In the genomic region with DNA sequence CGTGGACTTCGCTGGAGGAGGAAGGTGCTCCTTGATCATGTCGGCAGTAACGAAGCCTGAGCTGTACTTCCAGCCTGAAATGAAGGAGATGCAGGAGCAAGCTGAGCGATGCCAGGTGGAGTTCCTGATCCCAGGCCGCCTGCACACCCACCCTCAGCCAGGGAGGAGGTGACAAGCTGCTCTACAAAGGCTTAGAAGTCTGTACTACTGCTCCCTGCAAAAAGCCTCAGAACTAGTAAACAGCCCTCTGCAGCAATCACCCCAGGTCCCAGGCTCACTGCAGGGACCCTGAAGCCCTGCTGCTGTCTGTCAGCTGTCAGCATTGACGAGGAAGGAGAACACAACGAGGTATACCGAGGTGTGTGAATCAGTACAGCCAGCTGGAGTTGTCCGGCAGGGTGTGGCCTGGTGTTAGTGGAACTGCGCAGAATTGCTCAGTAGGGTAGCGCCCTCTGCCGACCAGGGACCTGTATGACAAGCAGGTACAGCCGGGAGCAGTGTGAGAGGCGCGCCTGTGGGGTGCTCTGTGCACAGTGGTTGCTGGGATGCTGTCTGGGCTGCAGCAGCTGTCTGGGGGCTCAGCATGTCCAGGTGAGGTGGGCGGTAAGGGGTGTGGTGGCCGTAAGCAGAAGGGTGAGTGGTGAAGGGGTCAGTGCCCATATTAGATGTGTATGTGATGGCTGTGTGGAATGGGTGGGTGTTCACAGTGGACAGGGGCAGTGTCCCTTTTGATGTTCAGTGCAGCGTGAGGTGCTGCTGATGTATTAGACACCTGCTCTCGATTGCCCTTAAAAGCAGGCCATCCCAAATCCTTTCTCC, we compare ENCODE assay signal across 9 cellular contexts. TPM values are rescaled to one million over a fixed set of nuclear protein-coding genes. Genes with fewer than 3 reads are reported as not detected.
DNase-seq lines count a peak whose midpoint lies in the region; ATAC-seq and TF ChIP-seq lines count a peak whose summit lies in the region.
"Had no signal": no experiment of that assay in that cellular context is flagged by ENCODE, and none has a peak within 500 bp of the region (broad histone marks: within the 10 kb centered on the region; RNA-seq: fewer than 3 reads in every experiment).

No MANE protein-coding gene starts in this region.

- TF ChIP-seq EP300 in SK-N-SH (IDR thresholded peaks at IDR 0.05; ENCODE audit: borderline replicate concordance in 1 of 2, low read depth in 1 of 2, low read length in 1 of 2), result no peak

- H3K27ac Mint-ChIP-seq in activated naive CD4-positive, alpha-beta T cell treated with anti-CD3 and anti-CD28 coated beads, Interleukin-2, amount 50 U/mL, for 72 hours, result peak overlapping the region; percentile 4 to 33

- peak; percentile 95 for TF ChIP-seq CTCF in GM06990 (IDR thresholded peaks at IDR 0.05; ENCODE audit: insufficient read depth, low read length, poor library complexity, severe bottlenecking)
- TF ChIP-seq CTCF in SK-N-SH (IDR thresholded peaks at IDR 0.05), result peak; percentile 79
- peak; percentile 79 for TF ChIP-seq CTCF in retinal pigment epithelial cell (conservative IDR thresholded peaks at IDR 0.05; ENCODE audit: low read depth, low read length)

- POLR2A ChIA-PET in SK-N-SH (lab: Yijun Ruan, JAX), result no interaction called here

- intact Hi-C loops in cardiac septum (cut with DNase I), result loop anchor here (2.0 kb wide), 1 partner anchor 95 kb away; no protein-coding TSS in a partner anchor

- peak; percentile 95 for ATAC-seq in GM21737 (IDR thresholded peaks at IDR 0.05; ENCODE audit: unreplicated experiment)
- ATAC-seq in activated naive CD4-positive, alpha-beta T cell treated with anti-CD3 and anti-CD28 coated beads, Interleukin-2, amount 50 U/mL, for 72 hours, result peak; percentile 92 to 94

- no peak overlapping the region for H3K9ac ChIP-seq in SK-N-SH

- H3K4me1 ChIP-seq in SK-N-SH (ENCODE audit: control insufficient read depth in 1 of 2, insufficient read depth in 2 of 2, low read depth in 1 of 2, low read length in 1 of 2), result peaks cover 0 to 2% of the 10 kb centered on the region in 2 experiments; a peak in 1 of 4 replicates

- no peak overlapping the region; the same call in 1 of the 2 replicates for H2AFZ ChIP-seq in SK-N-SH (ENCODE audit: low read depth)

- H3K4me2 ChIP-seq in SK-N-SH, result no peak overlapping the region

- TF ChIP-seq RAD21 in SK-N-SH (IDR thresholded peaks at IDR 0.05; ENCODE audit: low read length), result peak; percentile 93

- H3K9me3 ChIP-seq in SK-N-SH, result no peaks in the 10 kb centered on the region

- no peaks in the 10 kb centered on the region for H3K9me3 Mint-ChIP-seq in activated naive CD4-positive, alpha-beta T cell treated with anti-CD3 and anti-CD28 coated beads, Interleukin-2, amount 50 U/mL, for 72 hours

- H3K27me3 ChIP-seq in GM06990 (replicated peaks; ENCODE audit: control insufficient read depth, insufficient read depth, low read length) (no peaks in the 10 kb centered on the region), SK-N-SH (ENCODE audit: insufficient read depth) (no peaks in the 10 kb centered on the region)

- H3F3A ChIP-seq in SK-N-SH (replicated peaks; ENCODE audit: insufficient read depth), result no peaks in the 10 kb centered on the region

- no peaks in the 10 kb centered on the region for H4K20me1 ChIP-seq in SK-N-SH (ENCODE audit: insufficient read depth)

- H3K36me3 ChIP-seq in GM06990 (ENCODE audit: control insufficient read depth, insufficient read depth, low read length) (peaks cover 20% of the 10 kb centered on the region), SK-N-SH (replicated peaks in 1 of 2; ENCODE audit: control insufficient read depth in 1 of 2, insufficient read depth in 2 of 2, low read length in 1 of 2) (no peaks in the 10 kb centered on the region)

- 35% methylated on average over 19 of the region's 20 CpGs for WGBS in SK-N-SH (ENCODE audit: low lambda C conversion rate)

- no peaks in the 10 kb centered on the region for H3K79me2 ChIP-seq in SK-N-SH (ENCODE audit: insufficient read depth)

- H3K4me3 ChIP-seq in GM06990 (replicated peaks; ENCODE audit: low read depth, low read length), result no peak overlapping the region
- no peak overlapping the region for H3K4me3 ChIP-seq in Jurkat, Clone E6-1 (ENCODE audit: low read length)
- no peak overlapping the region; a peak in 1 of 4 replicates for H3K4me3 ChIP-seq in SK-N-SH (ENCODE audit: low read depth in 2 of 2, low read length in 1 of 2)
- H3K4me3 ChIP-seq in retinal pigment epithelial cell (ENCODE audit: low read length), result no peak overlapping the region

- H3K9me2 ChIP-seq in SK-N-SH, result no peaks in the 10 kb centered on the region

- peaks cover 0 to 5% of the 10 kb centered on the region in 2 donors for H3K36me3 Mint-ChIP-seq in activated naive CD4-positive, alpha-beta T cell treated with anti-CD3 and anti-CD28 coated beads, Interleukin-2, amount 50 U/mL, for 72 hours

- CTCF ChIA-PET in SK-N-SH (lab: Yijun Ruan, JAX), result interaction anchor here (0.5 to 9.2 kb wide), 59 partner anchors 8 to 624 kb away, joined by 3 to 256 read pairs (median 4); a partner anchor contains a TSS

- peak; percentile 68 for DNase-seq in GM06990 (ENCODE audit: extremely low read depth, insufficient read length)
- peak; percentile 37 for DNase-seq in Jurkat, Clone E6-1 (ENCODE audit: low read depth, low spot score)
- DNase-seq in SK-N-SH, result peak; percentile 90
- peak; percentile 75 to 86 for DNase-seq in activated naive CD4-positive, alpha-beta T cell treated with anti-CD3 and anti-CD28 coated beads, Interleukin-2, amount 50 U/mL, for 72 hours (ENCODE audit: low spot score in 2 of 2)
- peak; percentile 89 for DNase-seq in cardiac septum (ENCODE audit: low spot score)
- no peak for DNase-seq in retinal pigment epithelial cell (ENCODE audit: low read depth)
- DNase-seq in globus pallidus (ENCODE audit: low spot score), result no peak

- H3K27ac ChIP-seq in SK-N-SH (ENCODE audit: low read depth in 2 of 2, low read length in 1 of 2), result no peak overlapping the region

TF ChIP-seq in SK-N-SH, 30 proteins besides CTCF, POLR2A, EP300 and RAD21:
- TF ChIP-seq TAF1 (IDR thresholded peaks at IDR 0.05; ENCODE audit: borderline replicate concordance, low read depth, low read length) (no peak), SMC3 (IDR thresholded peaks at IDR 0.05; ENCODE audit: low read depth, low read length) (peak; percentile 89), EZH2phosphoT487 (IDR thresholded peaks at IDR 0.05; ENCODE audit: borderline replicate concordance, low read depth) (no peak)
- TF ChIP-seq, protein P1, sequence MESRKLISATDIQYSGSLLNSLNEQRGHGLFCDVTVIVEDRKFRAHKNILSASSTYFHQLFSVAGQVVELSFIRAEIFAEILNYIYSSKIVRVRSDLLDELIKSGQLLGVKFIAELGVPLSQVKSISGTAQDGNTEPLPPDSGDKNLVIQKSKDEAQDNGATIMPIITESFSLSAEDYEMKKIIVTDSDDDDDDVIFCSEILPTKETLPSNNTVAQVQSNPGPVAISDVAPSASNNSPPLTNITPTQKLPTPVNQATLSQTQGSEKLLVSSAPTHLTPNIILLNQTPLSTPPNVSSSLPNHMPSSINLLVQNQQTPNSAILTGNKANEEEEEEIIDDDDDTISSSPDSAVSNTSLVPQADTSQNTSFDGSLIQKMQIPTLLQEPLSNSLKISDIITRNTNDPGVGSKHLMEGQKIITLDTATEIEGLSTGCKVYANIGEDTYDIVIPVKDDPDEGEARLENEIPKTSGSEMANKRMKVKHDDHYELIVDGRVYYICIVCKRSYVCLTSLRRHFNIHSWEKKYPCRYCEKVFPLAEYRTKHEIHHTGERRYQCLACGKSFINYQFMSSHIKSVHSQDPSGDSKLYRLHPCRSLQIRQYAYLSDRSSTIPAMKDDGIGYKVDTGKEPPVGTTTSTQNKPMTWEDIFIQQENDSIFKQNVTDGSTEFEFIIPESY (IDR thresholded peaks at IDR 0.05; ENCODE audit: borderline replicate concordance, low read depth), result no peak

RNA-seq across cellular contexts. Expression of a gene that starts 7.6 kb away (rescaled TPM):
- polyA plus RNA-seq in Jurkat, Clone E6-1 (2012; ENCODE audit: insufficient read depth, insufficient read length), result not detected
- 0.20 and 0.23 TPM in 2 replicates for polyA plus RNA-seq in SK-N-SH (2012; rRNA removed)
- not detected in 2 replicates for polyA plus RNA-seq in SK-N-SH (2012; cell fraction: cytosol; rRNA removed)
- polyA plus RNA-seq in SK-N-SH (2012; cell fraction: nucleus; rRNA removed), result 1.2 and 1.7 TPM in 2 replicates
- 10 to 100 TPM in 1 of 2 donors, under 1 TPM in 1; 0.77 to 26.9 TPM for total RNA-seq in activated naive CD4-positive, alpha-beta T cell treated with anti-CD3 and anti-CD28 coated beads, Interleukin-2, amount 50 U/mL, for 72 hours
- 1.7 TPM for total RNA-seq in cardiac septum

RNA-seq across cellular contexts. Expression of a gene that starts 40.6 kb away (rescaled TPM):
- not detected for polyA plus RNA-seq in Jurkat, Clone E6-1 (2012; ENCODE audit: insufficient read depth, insufficient read length)
- polyA plus RNA-seq in SK-N-SH (2012; rRNA removed), result 0.08 TPM in 1 of 2 replicates, not detected in the other
- polyA plus RNA-seq in SK-N-SH (2012; cell fraction: cytosol; rRNA removed), result 0.04 TPM in 1 of 2 replicates, not detected in the other
- 1.2 and 1.8 TPM in 2 replicates for polyA plus RNA-seq in SK-N-SH (2012; cell fraction: nucleus; rRNA removed)
- total RNA-seq in activated naive CD4-positive, alpha-beta T cell treated with anti-CD3 and anti-CD28 coated beads, Interleukin-2, amount 50 U/mL, for 72 hours, result not detected
- not detected for total RNA-seq in cardiac septum
- total RNA-seq: mononuclear cell had no signal

Comparison
In these comparisons a context has a peak if more than half of its experiments do, and no peak if none do; other contexts are left out.
1. DNase-seq: peak in GM06990 (single experiment), Jurkat, Clone E6-1 (single experiment), SK-N-SH (single experiment), activated naive CD4-positive, alpha-beta T cell treated with anti-CD3 and anti-CD28 coated beads, Interleukin-2, amount 50 U/mL, for 72 hours (2 of 2) and cardiac septum (single experiment); none in retinal pigment epithelial cell (single experiment) and globus pallidus (single experiment).
2. Peak in every context shown above with its lines, with median percentiles within 50 percentile points of each other: CTCF ChIP-seq.